Comparison of ENCODE assay signal across 21 cellular contexts in the genomic region with DNA sequence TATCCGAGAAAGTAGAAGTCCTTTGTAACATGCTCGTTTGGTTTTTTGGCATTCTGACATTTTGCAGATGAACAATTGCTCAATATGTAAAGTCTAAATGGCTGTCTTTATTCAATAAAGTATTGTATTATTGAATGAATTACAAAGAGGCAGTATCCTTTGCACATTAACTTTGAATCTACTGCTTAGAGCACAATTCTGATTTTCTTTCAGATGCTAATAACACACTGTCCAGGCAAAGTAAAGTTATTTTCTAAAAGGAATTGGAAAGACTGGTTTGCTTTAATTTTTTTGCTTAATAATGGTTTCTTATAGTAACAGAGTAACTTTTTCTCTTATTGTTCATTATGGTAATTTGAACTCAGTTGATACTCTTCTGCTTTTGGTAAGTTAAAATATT.
"Had no signal": no experiment of that assay in that cellular context is flagged by ENCODE, and none has a peak within 500 bp of the region (broad histone marks: within the 10 kb centered on the region; RNA-seq: fewer than 3 reads in every experiment).

No MANE protein-coding gene starts in this region.

- DNase-seq: stimulated activated CD4-positive, alpha-beta T cell treated with anti-CD3 and anti-CD28 coated beads, Interleukin-2, amount 100 ng/mL, for 48 hours; stimulated activated CD4-positive, alpha-beta T cell treated with anti-CD3 and anti-CD28 coated beads, Interleukin-4, amount 100 ng/mL, for 1 hour; stimulated activated CD4-positive, alpha-beta T cell treated with anti-CD3 and anti-CD28 coated beads, Interleukin-4, amount 100 ng/mL, for 24 hours; stimulated activated CD4-positive, alpha-beta T cell treated with anti-CD3 and anti-CD28 coated beads, Interleukin-4, amount 100 ng/mL, for 4 hours; stimulated activated CD8-positive, alpha-beta memory T cell treated with anti-CD3 and anti-CD28 coated beads, Interleukin-4, amount 100 ng/mL, for 48 hours; stimulated activated naive B cell treated with anti-CD40 and anti-IgM and Interleukin-4, amounts not matched to agents 10 μg/mL and 1 μg/mL and 100 μg/mL, for 72 hours; stimulated activated naive CD4-positive, alpha-beta T cell; stimulated activated naive CD4-positive, alpha-beta T cell treated with Interleukin-2 at 50 U/mL for 16 hours; stimulated activated naive CD8-positive, alpha-beta T cell treated with anti-CD3 and anti-CD28 coated beads, Interleukin-15, amount 100 ng/mL, for 72 hours; stimulated activated naive CD8-positive, alpha-beta T cell treated with anti-CD3 and anti-CD28 coated beads, Interleukin-15, Interleukin-2, amounts not matched to agents 100 U/mL and 50 U/mL, for 24 hours; stomach; substantia nigra; testis; thyroid gland; tibial artery; transverse colon; trophoblast cell; upper lobe of left lung; upper lobe of right lung; uterus had no signal

- FAIRE-seq: urothelium cell line had no signal
